29 cellular contexts compared by ENCODE assay signal in the genomic region with DNA sequence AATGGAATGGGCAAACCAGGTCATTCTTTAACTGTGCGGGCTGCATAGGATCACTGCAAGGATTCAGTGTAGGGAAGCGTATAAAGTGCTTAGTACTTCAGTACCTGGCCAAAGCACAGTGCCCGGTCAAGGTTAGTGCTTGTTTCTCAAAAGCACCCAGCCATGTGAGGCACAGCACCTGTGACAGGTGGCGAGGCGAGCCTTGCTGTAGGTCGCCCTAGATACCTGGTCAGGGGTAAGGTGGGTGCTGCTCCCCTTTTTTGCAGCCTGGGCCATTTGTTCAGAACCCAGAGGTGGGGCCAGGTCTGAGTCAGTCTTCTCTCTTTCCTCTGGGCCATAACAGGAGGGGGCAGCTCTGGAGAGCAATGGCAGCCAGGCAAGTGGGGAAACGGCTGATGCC.
"Had no signal": no experiment of that assay in that cellular context is flagged by ENCODE, and none has a peak within 500 bp of the region (broad histone marks: within the 10 kb centered on the region; RNA-seq: fewer than 3 reads in every experiment).

No MANE protein-coding gene starts in this region.

- H3K9ac ChIP-seq: neural progenitor cell had no signal

- ATAC-seq: heart right ventricle; left lobe of liver; naive thymus-derived CD4-positive, alpha-beta T cell; right lobe of liver; stimulated activated naive B cell treated with anti-CD40 and anti-IgM and Interleukin-4, amounts not matched to agents 10 μg/mL and 1 μg/mL and 100 μg/mL, for 72 hours; stimulated activated naive CD8-positive, alpha-beta T cell treated with anti-CD3 and anti-CD28 coated beads, Interleukin-15, Interleukin-2, amounts not matched to agents 100 U/mL and 50 U/mL, for 24 hours had no signal

- H3K4me3 ChIP-seq: heart right ventricle, hepatocyte, lung, mucosa of descending colon, neural progenitor cell, ovary, right atrium auricular region, right lobe of liver, smooth muscle cell, suprapubic skin, thoracic aorta, tibial artery, uterus had no signal

- H3K36me3 ChIP-seq: heart right ventricle, neural progenitor cell, neutrophil, ovary, right atrium auricular region, right lobe of liver, suprapubic skin, thoracic aorta, tibial artery, uterus had no signal

- H3K4me2 ChIP-seq: hepatocyte, neural progenitor cell, smooth muscle cell had no signal

- DNase-seq: heart right ventricle; islet precursor cell; kidney glomerular epithelial cell; left cardiac atrium; midbrain; mucosa of descending colon; naive thymus-derived CD4-positive, alpha-beta T cell; nephron progenitor cell; occipital lobe; ovary; stimulated activated CD4-positive, alpha-beta T cell treated with anti-CD3 and anti-CD28 coated beads, Interleukin-12 subunit alpha, Interleukin-12 subunit beta, amount 100 ng/mL, for 4 hours; stimulated activated CD4-positive, alpha-beta T cell treated with anti-CD3 and anti-CD28 coated beads, Interleukin-15, amount 100 ng/mL, for 24 hours; stimulated activated CD4-positive, alpha-beta T cell treated with anti-CD3 and anti-CD28 coated beads, Interleukin-2, amount 100 ng/mL, for 24 hours; stimulated activated CD4-positive, alpha-beta T cell treated with anti-CD3 and anti-CD28 coated beads, Interleukin-4, amount 100 ng/mL, for 1 hour; stimulated activated naive B cell treated with anti-CD40 and anti-IgM and Interleukin-4, amounts not matched to agents 10 μg/mL and 1 μg/mL and 100 μg/mL, for 72 hours; stimulated activated naive CD8-positive, alpha-beta T cell treated with anti-CD3 and anti-CD28 coated beads, Interleukin-15, Interleukin-2, amounts not matched to agents 100 U/mL and 50 U/mL, for 24 hours; tibial artery; trophoblast cell; uterus had no signal

- H3K27ac ChIP-seq: heart right ventricle, hepatocyte, neural progenitor cell, neutrophil, ovary, right atrium auricular region, right lobe of liver, suprapubic skin, thoracic aorta, tibial artery, uterus had no signal

- H3K4me1 ChIP-seq: heart right ventricle, right atrium auricular region, right lobe of liver, suprapubic skin, tibial artery, uterus had no signal

- H3K27me3 ChIP-seq: hepatocyte, ovary, right atrium auricular region, uterus had no signal

- H3K9me3 ChIP-seq: heart right ventricle, mucosa of descending colon, neutrophil, ovary, right atrium auricular region, right lobe of liver, suprapubic skin, thoracic aorta, tibial artery, uterus had no signal

- H2AFZ ChIP-seq: hepatocyte, neural progenitor cell had no signal
